1 cellular context compared by ENCODE assay signal in genomic region chr12:46383654-46384450, GRCh38.
TF ChIP-seq lines count a peak whose summit lies in the region.

No MANE protein-coding gene starts in this region.

TF ChIP-seq in K562, 482 proteins besides CTCF, POLR2A, EP300 and RAD21 (continued from another document and continues in another):
- TF ChIP-seq KAT8 (IDR thresholded peaks at IDR 0.05; ENCODE audit: low read depth) (no peak), ZNF398 (CRISPR knock-in tag; IDR thresholded peaks at IDR 0.05) (no peak), ZNF436 (CRISPR knock-in tag; IDR thresholded peaks at IDR 0.05) (no peak), POLR2H (tag; IDR thresholded peaks at IDR 0.05; ENCODE audit: low read depth) (peak; percentile 52), TCF7L2 (IDR thresholded peaks at IDR 0.05; ENCODE audit: low read depth, low read length) (no peak), ZNF324 (CRISPR knock-in tag; IDR thresholded peaks at IDR 0.05) (no peak), RFX7 (CRISPR knock-in tag; IDR thresholded peaks at IDR 0.05) (no peak), SNRNP70 (optimal IDR thresholded peaks at IDR 0.05; ENCODE audit: low read depth, low read length) (no peak), MIER1 (IDR thresholded peaks at IDR 0.05; ENCODE audit: low read depth) (no peak), FUS (optimal IDR thresholded peaks at IDR 0.05; ENCODE audit: low read depth, low read length) (no peak), NR3C1 (CRISPR knock-in tag; IDR thresholded peaks at IDR 0.05) (no peak), ZNF644 (tag; IDR thresholded peaks at IDR 0.05; ENCODE audit: low read depth) (no peak), CUX1 (CRISPR knock-in tag; IDR thresholded peaks at IDR 0.05) (no peak), CBX8 (IDR thresholded peaks at IDR 0.05; ENCODE audit: borderline replicate concordance, extremely low read depth, low read depth, low read length, poor library complexity, severe bottlenecking) (no peak), TRIM24 (IDR thresholded peaks at IDR 0.05) (no peak), ZNF140 (CRISPR knock-in tag; IDR thresholded peaks at IDR 0.05) (no peak), POLR2B (IDR thresholded peaks at IDR 0.05; ENCODE audit: low read depth, partially characterized antibody) (peak; percentile 62), ZNF282 (CRISPR knock-in tag; IDR thresholded peaks at IDR 0.05) (no peak), MAFG (tag; conservative IDR thresholded peaks at IDR 0.05) (no peak), ZNF561 (CRISPR knock-in tag; conservative IDR thresholded peaks at IDR 0.05) (no peak), FOXJ3 (CRISPR knock-in tag; IDR thresholded peaks at IDR 0.05) (no peak), C11orf30 (IDR thresholded peaks at IDR 0.05; ENCODE audit: low read depth) (no peak), ZNF76 (CRISPR knock-in tag; IDR thresholded peaks at IDR 0.05; ENCODE audit: borderline replicate concordance) (peak; percentile 40; the same call in 1 of the 2 replicates), TAL1 (IDR thresholded peaks at IDR 0.05) (no peak), EP400 (IDR thresholded peaks at IDR 0.05) (peak; percentile 91), LEF1 (IDR thresholded peaks at IDR 0.05) (no peak), SUPT5H (IDR thresholded peaks at IDR 0.05) (peak; percentile 76), ZBTB12 (CRISPR knock-in tag; IDR thresholded peaks at IDR 0.05) (peak; percentile 63; the same call in 1 of the 2 replicates), ZNF134 (CRISPR knock-in tag; conservative IDR thresholded peaks at IDR 0.05) (no peak), CAMTA2 (CRISPR knock-in tag; conservative IDR thresholded peaks at IDR 0.05) (0 out of 2 replicates have a peak, but pooled peaks have one; percentile 60), GATAD2A (IDR thresholded peaks at IDR 0.05) (peak; percentile 30; the same call in 1 of the 2 replicates), KDM1A (IDR thresholded peaks at IDR 0.05) (no peak), BRCA1 (IDR thresholded peaks at IDR 0.05) (no peak), BRCA1 (CRISPR knock-in tag; IDR thresholded peaks at IDR 0.05) (no peak), ZNF785 (CRISPR knock-in tag; IDR thresholded peaks at IDR 0.05) (no peak), ZNF274 (IDR thresholded peaks at IDR 0.05; ENCODE audit: borderline replicate concordance, low read depth, low read length) (no peak), ZNF212 (CRISPR knock-in tag; IDR thresholded peaks at IDR 0.05) (peak; percentile 10; the same call in 1 of the 2 replicates), ZEB2 (IDR thresholded peaks at IDR 0.05) (peak; percentile 68), ZNF696 (CRISPR knock-in tag; conservative IDR thresholded peaks at IDR 0.05) (no peak), ZBTB33 (CRISPR knock-in tag; IDR thresholded peaks at IDR 0.05) (no peak), COPS2 (conservative IDR thresholded peaks at IDR 0.05) (no peak), NFE2 (IDR thresholded peaks at IDR 0.05; ENCODE audit: low read depth) (no peak), THRB (CRISPR knock-in tag; conservative IDR thresholded peaks at IDR 0.05) (peak; percentile 89; the same call in 1 of the 2 replicates), RBFOX2 (IDR thresholded peaks at IDR 0.05; ENCODE audit: low read depth, low read length) (peak; percentile 90), ZSCAN29 (IDR thresholded peaks at IDR 0.05) (peak; percentile 65; the same call in 1 of the 2 replicates), DNMT1 (IDR thresholded peaks at IDR 0.05) (no peak)
- TF ChIP-seq, protein P1, sequence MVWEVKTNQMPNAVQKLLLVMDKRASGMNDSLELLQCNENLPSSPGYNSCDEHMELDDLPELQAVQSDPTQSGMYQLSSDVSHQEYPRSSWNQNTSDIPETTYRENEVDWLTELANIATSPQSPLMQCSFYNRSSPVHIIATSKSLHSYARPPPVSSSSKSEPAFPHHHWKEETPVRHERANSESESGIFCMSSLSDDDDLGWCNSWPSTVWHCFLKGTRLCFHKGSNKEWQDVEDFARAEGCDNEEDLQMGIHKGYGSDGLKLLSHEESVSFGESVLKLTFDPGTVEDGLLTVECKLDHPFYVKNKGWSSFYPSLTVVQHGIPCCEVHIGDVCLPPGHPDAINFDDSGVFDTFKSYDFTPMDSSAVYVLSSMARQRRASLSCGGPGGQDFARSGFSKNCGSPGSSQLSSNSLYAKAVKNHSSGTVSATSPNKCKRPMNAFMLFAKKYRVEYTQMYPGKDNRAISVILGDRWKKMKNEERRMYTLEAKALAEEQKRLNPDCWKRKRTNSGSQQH (CRISPR knock-in tag; IDR thresholded peaks at IDR 0.05): peak; percentile 60; the same call in 1 of the 2 replicates
- TF ChIP-seq, protein P2, sequence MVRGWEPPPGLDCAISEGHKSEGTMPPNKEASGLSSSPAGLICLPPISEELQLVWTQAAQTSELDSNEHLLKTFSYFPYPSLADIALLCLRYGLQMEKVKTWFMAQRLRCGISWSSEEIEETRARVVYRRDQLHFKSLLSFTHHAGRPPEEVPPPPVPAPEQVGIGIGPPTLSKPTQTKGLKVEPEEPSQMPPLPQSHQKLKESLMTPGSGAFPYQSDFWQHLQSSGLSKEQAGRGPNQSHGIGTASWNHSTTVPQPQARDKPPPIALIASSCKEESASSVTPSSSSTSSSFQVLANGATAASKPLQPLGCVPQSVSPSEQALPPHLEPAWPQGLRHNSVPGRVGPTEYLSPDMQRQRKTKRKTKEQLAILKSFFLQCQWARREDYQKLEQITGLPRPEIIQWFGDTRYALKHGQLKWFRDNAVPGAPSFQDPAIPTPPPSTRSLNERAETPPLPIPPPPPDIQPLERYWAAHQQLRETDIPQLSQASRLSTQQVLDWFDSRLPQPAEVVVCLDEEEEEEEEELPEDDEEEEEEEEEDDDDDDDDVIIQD (CRISPR knock-in tag; IDR thresholded peaks at IDR 0.05): no peak
- TF ChIP-seq, protein P3, sequence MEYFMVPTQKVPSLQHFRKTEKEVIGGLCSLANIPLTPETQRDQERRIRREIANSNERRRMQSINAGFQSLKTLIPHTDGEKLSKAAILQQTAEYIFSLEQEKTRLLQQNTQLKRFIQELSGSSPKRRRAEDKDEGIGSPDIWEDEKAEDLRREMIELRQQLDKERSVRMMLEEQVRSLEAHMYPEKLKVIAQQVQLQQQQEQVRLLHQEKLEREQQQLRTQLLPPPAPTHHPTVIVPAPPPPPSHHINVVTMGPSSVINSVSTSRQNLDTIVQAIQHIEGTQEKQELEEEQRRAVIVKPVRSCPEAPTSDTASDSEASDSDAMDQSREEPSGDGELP (CRISPR knock-in tag; IDR thresholded peaks at IDR 0.05; ENCODE audit: borderline replicate concordance): peak; percentile 72
- TF ChIP-seq, protein P4, sequence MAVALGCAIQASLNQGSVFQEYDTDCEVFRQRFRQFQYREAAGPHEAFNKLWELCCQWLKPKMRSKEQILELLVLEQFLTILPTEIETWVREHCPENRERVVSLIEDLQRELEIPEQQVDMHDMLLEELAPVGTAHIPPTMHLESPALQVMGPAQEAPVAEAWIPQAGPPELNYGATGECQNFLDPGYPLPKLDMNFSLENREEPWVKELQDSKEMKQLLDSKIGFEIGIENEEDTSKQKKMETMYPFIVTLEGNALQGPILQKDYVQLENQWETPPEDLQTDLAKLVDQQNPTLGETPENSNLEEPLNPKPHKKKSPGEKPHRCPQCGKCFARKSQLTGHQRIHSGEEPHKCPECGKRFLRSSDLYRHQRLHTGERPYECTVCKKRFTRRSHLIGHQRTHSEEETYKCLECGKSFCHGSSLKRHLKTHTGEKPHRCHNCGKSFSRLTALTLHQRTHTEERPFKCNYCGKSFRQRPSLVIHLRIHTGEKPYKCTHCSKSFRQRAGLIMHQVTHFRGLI (CRISPR knock-in tag; IDR thresholded peaks at IDR 0.05): no peak
